32 cellular contexts compared by ENCODE assay signal in the genomic region with DNA sequence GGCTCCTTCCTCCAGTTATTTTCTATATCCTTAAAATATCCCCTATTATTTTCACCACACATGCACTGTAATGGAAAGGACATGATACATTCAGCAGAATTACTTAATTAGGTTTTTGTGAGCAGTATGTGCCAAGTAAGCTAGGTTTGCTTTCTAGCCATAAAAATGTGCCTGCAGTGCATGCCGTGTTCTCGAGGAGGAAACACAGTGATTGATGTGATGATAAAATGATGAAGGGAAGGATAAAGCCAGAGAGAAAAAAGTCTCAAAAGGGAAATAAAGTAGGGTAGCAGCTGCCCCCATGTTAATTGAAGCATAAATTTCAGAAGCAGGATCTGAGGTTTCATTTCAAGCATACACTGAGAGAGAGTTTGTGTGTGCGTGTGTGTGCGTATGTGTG.
"Had no signal": no experiment of that assay in that cellular context is flagged by ENCODE, and none has a peak within 500 bp of the region (broad histone marks: within the 10 kb centered on the region; RNA-seq: fewer than 3 reads in every experiment).

No MANE protein-coding gene starts in this region.

- H3K27ac Mint-ChIP-seq: activated CD4-positive, alpha-beta T cell treated with anti-CD3 and anti-CD28 coated beads, Interleukin-2, amount 10 ng/mL, durations not matched to agents 24 days and 14 days; activated CD8-positive, alpha-beta T cell treated with anti-CD3 and anti-CD28 coated beads, Interleukin-2, amount 10 ng/mL, durations not matched to agents 7 days and 5 days; activated naive CD4-positive, alpha-beta T cell treated with anti-CD3 and anti-CD28 coated beads for 36 hours; activated naive CD4-positive, alpha-beta T cell treated with anti-CD3 and anti-CD28 coated beads, Interleukin-2, amount 50 U/mL, for 72 hours; activated T-helper 1 cell treated with anti-CD3 and anti-CD28 coated beads, Interleukin-12 subunit alpha, Interleukin-12 subunit beta, Interleukin-2, Interleukin-4 antibody, amounts not matched to agents 30 ng/mL and 10 ng/mL and 1 ng/mL, durations not matched to agents 14 hours and 24 hours and 36 hours; T-helper 1 cell treated with Interleukin-12 subunit alpha and Interleukin-12 subunit beta and Interleukin-4 antibody, amounts not matched to agents 30 μg/mL and 1 μg/mL, for 36 hours; T-helper 2 cell treated with Interferon-gamma antibody and Interleukin-4, amounts not matched to agents 5 μg/mL and 100 μg/mL, for 36 hours had no signal

- H3K4me1 ChIP-seq: adrenal gland, body of pancreas, breast epithelium had no signal

- FAIRE-seq: astrocyte, RCC 7860, TTC549 had no signal

- H3K27ac ChIP-seq: adrenal gland, body of pancreas, breast epithelium, PC-9, RWPE1 had no signal

- H3K4me3 ChIP-seq: adrenal gland, body of pancreas, breast epithelium, MG63, PC-9 had no signal

- H3K9me3 Mint-ChIP-seq: activated CD4-positive, alpha-beta T cell treated with anti-CD3 and anti-CD28 coated beads, Interleukin-2, amount 10 ng/mL, durations not matched to agents 24 days and 14 days; activated T-cell treated with anti-CD3 and anti-CD28 coated beads, Interleukin-2, amount 50 U/mL, for 4 hours had no signal

- H3K27me3 ChIP-seq: adrenal gland, body of pancreas, breast epithelium, MG63 had no signal

- H3K4me3 Mint-ChIP-seq: activated CD4-positive, alpha-beta T cell treated with anti-CD3 and anti-CD28 coated beads, Interleukin-2, amount 10 ng/mL, durations not matched to agents 24 days and 14 days; activated CD8-positive, alpha-beta T cell treated with anti-CD3 and anti-CD28 coated beads, Interleukin-2, amount 10 ng/mL, durations not matched to agents 7 days and 5 days; activated naive CD4-positive, alpha-beta T cell treated with anti-CD3 and anti-CD28 coated beads for 36 hours; activated T-cell treated with anti-CD3 and anti-CD28 coated beads, Interleukin-2, amount 50 U/mL, for 4 hours; activated T-helper 1 cell treated with anti-CD3 and anti-CD28 coated beads, Interleukin-12 subunit alpha, Interleukin-12 subunit beta, Interleukin-2, Interleukin-4 antibody, amounts not matched to agents 30 ng/mL and 10 ng/mL and 1 ng/mL, durations not matched to agents 14 hours and 24 hours and 36 hours; T-helper 1 cell treated with Interleukin-12 subunit alpha and Interleukin-12 subunit beta and Interleukin-4 antibody, amounts not matched to agents 30 μg/mL and 1 μg/mL, for 36 hours; T-helper 2 cell treated with Interferon-gamma antibody and Interleukin-4, amounts not matched to agents 5 μg/mL and 100 μg/mL, for 36 hours had no signal

- H3K9me3 ChIP-seq: adrenal gland, body of pancreas, breast epithelium, MG63 had no signal

- H3K4me2 ChIP-seq: PC-9 had no signal

- H3K4me1 Mint-ChIP-seq: activated CD4-positive, alpha-beta T cell treated with anti-CD3 and anti-CD28 coated beads, Interleukin-2, amount 10 ng/mL, durations not matched to agents 24 days and 14 days had no signal

- ATAC-seq: activated CD8-positive, alpha-beta T cell treated with anti-CD3 and anti-CD28 coated beads, Interleukin-2, amount 10 ng/mL, durations not matched to agents 7 days and 5 days; activated naive CD4-positive, alpha-beta T cell treated with anti-CD3 and anti-CD28 coated beads, Interleukin-2, amount 50 U/mL, for 72 hours; activated T-cell treated with anti-CD3 and anti-CD28 coated beads, Interleukin-2, amount 50 U/mL, for 4 hours; body of pancreas; Right ventricle myocardium inferior had no signal

- H3K36me3 ChIP-seq: adrenal gland, breast epithelium, MG63 had no signal

- H3K36me3 Mint-ChIP-seq: activated naive CD4-positive, alpha-beta T cell treated with anti-CD3 and anti-CD28 coated beads, Interleukin-2, amount 50 U/mL, for 72 hours had no signal

- DNase-seq: activated CD4-positive, alpha-beta T cell treated with anti-CD3 and anti-CD28 coated beads, Interleukin-2, amount 10 ng/mL, durations not matched to agents 24 days and 14 days; activated CD4-positive, alpha-beta T cell treated with anti-CD3 and anti-CD28 coated beads, Interleukin-2, amount 50 U/mL, for 4 hours; activated CD8-positive, alpha-beta T cell treated with anti-CD3 and anti-CD28 coated beads, Interleukin-2, amount 10 ng/mL, durations not matched to agents 7 days and 5 days; activated gamma-delta T cell treated with Interleukin-2 at 50 U/mL for 16 hours; activated naive CD4-positive, alpha-beta T cell treated with anti-CD3 and anti-CD28 coated beads for 36 hours; activated T-cell treated with anti-CD3 and anti-CD28 coated beads, Interleukin-2, amount 50 U/mL, for 4 hours; adrenal gland; body of pancreas; Kasumi-1; KG1; MG63; NCI-H1048; NCI-H1105 treated with DMSO at 0.1 percent for 48 hours; NCI-H1436; NCI-H1694; NCI-H1930; NCI-H2081 treated with DMSO at 0.1 percent for 48 hours; NCI-H510A treated with DMSO at 0.1 percent for 48 hours; NCI-H526 treated with DMSO at 0.1 percent for 48 hours; NCI-H82; PC-9; SIG-M5 had no signal
